In genomic region chr14:51289169-51289568, GRCh38 we compare ENCODE assay signal across 21 cellular contexts. TPM values are rescaled to one million over a fixed set of nuclear protein-coding genes. Genes with fewer than 3 reads are reported as not detected.
DNase-seq lines count a peak whose midpoint lies in the region; ATAC-seq and TF ChIP-seq lines count a peak whose summit lies in the region.
"Had no signal": no experiment of that assay in that cellular context is flagged by ENCODE, and none has a peak within 500 bp of the region (broad histone marks: within the 10 kb centered on the region; RNA-seq: fewer than 3 reads in every experiment).

No MANE protein-coding gene starts in this region.

- no peaks in the 10 kb centered on the region for H3K36me3 Mint-ChIP-seq in activated T-cell treated with anti-CD3 and anti-CD28 coated beads, Interleukin-2, amount 50 U/mL, for 72 hours (ENCODE audit: insufficient read depth in 2 of 2)
- no peaks in the 10 kb centered on the region for H3K36me3 Mint-ChIP-seq in activated T-cell treated with anti-CD3 and anti-CD28 coated beads, Interleukin-2, amount 50 U/mL, for 24 hours (ENCODE audit: low read depth)
- no peaks in the 10 kb centered on the region for H3K36me3 Mint-ChIP-seq in activated T-helper 17 cell treated with anti-CD3 and anti-CD28 coated beads, Interleukin-2, amount 50 U/mL, for 72 hours (ENCODE audit: low read depth)
- H3K36me3 Mint-ChIP-seq in activated CD8-positive, alpha-beta T cell treated with anti-CD3 and anti-CD28 coated beads, Interleukin-2, amount 10 ng/mL, durations not matched to agents 7 days and 5 days (ENCODE audit: low read depth): no peaks in the 10 kb centered on the region
- H3K36me3 Mint-ChIP-seq: CD8-positive, alpha-beta T cell had no signal

- no peaks in the 10 kb centered on the region for H3K9me2 ChIP-seq in SK-N-SH

- no peaks in the 10 kb centered on the region for H3K9me3 Mint-ChIP-seq in activated T-cell treated with anti-CD3 and anti-CD28 coated beads, Interleukin-2, amount 50 U/mL, for 72 hours
- no peaks in the 10 kb centered on the region for H3K9me3 Mint-ChIP-seq in activated T-cell treated with anti-CD3 and anti-CD28 coated beads, Interleukin-2, amount 50 U/mL, for 24 hours
- H3K9me3 Mint-ChIP-seq in activated T-helper 17 cell treated with anti-CD3 and anti-CD28 coated beads, Interleukin-2, amount 50 U/mL, for 72 hours: no peaks in the 10 kb centered on the region
- H3K9me3 Mint-ChIP-seq in activated CD8-positive, alpha-beta T cell treated with anti-CD3 and anti-CD28 coated beads, Interleukin-2, amount 10 ng/mL, durations not matched to agents 7 days and 5 days (ENCODE audit: insufficient read depth): no peaks in the 10 kb centered on the region
- H3K9me3 Mint-ChIP-seq: CD4-positive, CD25-positive, alpha-beta regulatory T cell; CD8-positive, alpha-beta T cell; HFFc6 had no signal

- peaks cover 6% of the 10 kb centered on the region for H3F3A ChIP-seq in SK-N-SH (replicated peaks; ENCODE audit: insufficient read depth)

- no peak overlapping the region for H2BK5ac ChIP-seq in trophoblast cell (ENCODE audit: low read depth, low read length, poor library complexity)

- DNase-seq in SK-N-SH (no peak), trophoblast cell (peak; percentile 33 to 91), putamen (ENCODE audit: low spot score) (no peak)
- no peak for DNase-seq in activated T-cell treated with anti-CD3 and anti-CD28 coated beads, Interleukin-2, amount 50 U/mL, for 72 hours
- no peak for DNase-seq in activated T-cell treated with anti-CD3 and anti-CD28 coated beads, Interleukin-2, amount 50 U/mL, for 24 hours
- DNase-seq in activated CD8-positive, alpha-beta T cell treated with anti-CD3 and anti-CD28 coated beads, Interleukin-2, amount 10 ng/mL, durations not matched to agents 7 days and 5 days: no peak
- DNase-seq: Caco-2; CD4-positive, CD25-positive, alpha-beta regulatory T cell; CD8-positive, alpha-beta T cell; DMS153; DND-41; GF-D8; GOT3; HFFc6 had no signal

- H3K79me2 ChIP-seq in SK-N-SH (ENCODE audit: insufficient read depth): no peaks in the 10 kb centered on the region
- H3K79me2 ChIP-seq in trophoblast cell (ENCODE audit: control insufficient read depth, insufficient read depth, low read length, poor library complexity): peaks cover 2% of the 10 kb centered on the region

- H3K36me3 ChIP-seq in SK-N-SH (replicated peaks in 1 of 2; ENCODE audit: control insufficient read depth in 1 of 2, insufficient read depth in 2 of 2, low read length in 1 of 2): peaks cover 0 to 2% of the 10 kb centered on the region in 2 experiments
- no peaks in the 10 kb centered on the region for H3K36me3 ChIP-seq in trophoblast cell (ENCODE audit: control insufficient read depth in 1 of 2, insufficient read depth in 2 of 2, low read length in 2 of 2)
- H3K36me3 ChIP-seq: BLaER1 had no signal

- H3K18ac ChIP-seq in trophoblast cell (ENCODE audit: low read length): no peak overlapping the region

- H3K27ac ChIP-seq in SK-N-SH (ENCODE audit: low read depth in 2 of 2, low read length in 1 of 2): no peak overlapping the region
- H3K27ac ChIP-seq in trophoblast cell (ENCODE audit: low read depth, low read length): no peak overlapping the region
- H3K27ac ChIP-seq: 22Rv1, BLaER1, C4-2B had no signal

- H3K4ac ChIP-seq in trophoblast cell (ENCODE audit: low read depth, low read length): no peak overlapping the region

- no peak overlapping the region for H4K8ac ChIP-seq in trophoblast cell (ENCODE audit: low read depth, low read length)

- TF ChIP-seq CTCF in SK-N-SH (IDR thresholded peaks at IDR 0.05): no peak

- no peak overlapping the region for H4K91ac ChIP-seq in trophoblast cell (ENCODE audit: low read depth, low read length)

- peaks cover 34% of the 10 kb centered on the region for H3K79me1 ChIP-seq in trophoblast cell (ENCODE audit: low read length)

- H3K27me3 ChIP-seq in SK-N-SH (ENCODE audit: insufficient read depth) (no peaks in the 10 kb centered on the region), trophoblast cell (ENCODE audit: insufficient read depth, low read length) (no peaks in the 10 kb centered on the region)
- H3K27me3 ChIP-seq: BLaER1 had no signal

- no peak overlapping the region for H3K23ac ChIP-seq in trophoblast cell (ENCODE audit: low read length)

- H2BK12ac ChIP-seq in trophoblast cell (ENCODE audit: low read length): no peak overlapping the region

- H3K9me3 ChIP-seq in SK-N-SH (no peaks in the 10 kb centered on the region), trophoblast cell (ENCODE audit: insufficient read depth, low read depth, low read length) (peaks cover 2% of the 10 kb centered on the region)
- H3K9me3 ChIP-seq: BLaER1, Caco-2, HAP-1 had no signal

- no peak overlapping the region for H4K12ac ChIP-seq in trophoblast cell (ENCODE audit: low read depth, low read length)

- H3K4me3 ChIP-seq in SK-N-SH (ENCODE audit: low read depth in 2 of 2, low read length in 1 of 2): no peak overlapping the region
- H3K4me3 ChIP-seq in trophoblast cell (ENCODE audit: low read depth, low read length): no peak overlapping the region
- H3K4me3 ChIP-seq: BLaER1, HAP-1 had no signal

- TF ChIP-seq EP300 in SK-N-SH (IDR thresholded peaks at IDR 0.05; ENCODE audit: borderline replicate concordance in 1 of 2, low read depth in 1 of 2, low read length in 1 of 2): no peak

- H3K9ac ChIP-seq in SK-N-SH (no peak overlapping the region), trophoblast cell (ENCODE audit: low read length) (no peak overlapping the region)
- H3K9ac ChIP-seq: BLaER1 had no signal

- H2AFZ ChIP-seq in SK-N-SH (ENCODE audit: low read depth): no peak overlapping the region
- no peak overlapping the region for H2AFZ ChIP-seq in trophoblast cell (ENCODE audit: insufficient read depth, low read length, poor library complexity)

- TF ChIP-seq RAD21 in SK-N-SH (IDR thresholded peaks at IDR 0.05; ENCODE audit: low read length): no peak

- H2BK120ac ChIP-seq in trophoblast cell (ENCODE audit: insufficient read depth, low read length, poor library complexity): no peak overlapping the region

- CTCF ChIA-PET in SK-N-SH (lab: Yijun Ruan, JAX): interaction anchor here (1.0 to 13.8 kb wide), 3 partner anchors 363 to 489 kb away, joined by 3 to 460 read pairs (median 4); partner anchors contain the start of gene FRMD6
- CTCF ChIA-PET in activated CD8-positive, alpha-beta T cell treated with anti-CD3 and anti-CD28 coated beads, Interleukin-2, amount 10 ng/mL, durations not matched to agents 7 days and 5 days (lab: Charles Lee): no interaction called here

- H3K4me1 Mint-ChIP-seq in activated T-cell treated with anti-CD3 and anti-CD28 coated beads, Interleukin-2, amount 50 U/mL, for 72 hours (ENCODE audit: low read depth): peaks cover 6% of the 10 kb centered on the region
- H3K4me1 Mint-ChIP-seq in activated T-cell treated with anti-CD3 and anti-CD28 coated beads, Interleukin-2, amount 50 U/mL, for 24 hours (ENCODE audit: low read depth): peaks cover 3% of the 10 kb centered on the region
- H3K4me1 Mint-ChIP-seq in activated T-helper 17 cell treated with anti-CD3 and anti-CD28 coated beads, Interleukin-2, amount 50 U/mL, for 72 hours: no peaks in the 10 kb centered on the region
- H3K4me1 Mint-ChIP-seq in activated CD8-positive, alpha-beta T cell treated with anti-CD3 and anti-CD28 coated beads, Interleukin-2, amount 10 ng/mL, durations not matched to agents 7 days and 5 days (ENCODE audit: low read depth): peaks cover 1% of the 10 kb centered on the region
- H3K4me1 Mint-ChIP-seq: CD4-positive, CD25-positive, alpha-beta regulatory T cell had no signal

- H3K4me1 ChIP-seq in SK-N-SH (ENCODE audit: control insufficient read depth in 1 of 2, insufficient read depth in 2 of 2, low read depth in 1 of 2, low read length in 1 of 2): peaks cover 6 to 12% of the 10 kb centered on the region in 2 experiments; a peak in 2 of 4 replicates
- H3K4me1 ChIP-seq in trophoblast cell (ENCODE audit: control insufficient read depth in 1 of 2, insufficient read depth in 2 of 2, low read length in 2 of 2): peaks cover 2 to 12% of the 10 kb centered on the region in 2 experiments
- H3K4me1 ChIP-seq: BLaER1, Caco-2, HAP-1 had no signal

- H3K27me3 Mint-ChIP-seq in activated T-cell treated with anti-CD3 and anti-CD28 coated beads, Interleukin-2, amount 50 U/mL, for 72 hours (ENCODE audit: low read depth): no peaks in the 10 kb centered on the region
- no peaks in the 10 kb centered on the region for H3K27me3 Mint-ChIP-seq in activated T-cell treated with anti-CD3 and anti-CD28 coated beads, Interleukin-2, amount 50 U/mL, for 24 hours
- no peaks in the 10 kb centered on the region for H3K27me3 Mint-ChIP-seq in activated T-helper 17 cell treated with anti-CD3 and anti-CD28 coated beads, Interleukin-2, amount 50 U/mL, for 72 hours
- H3K27me3 Mint-ChIP-seq in activated CD8-positive, alpha-beta T cell treated with anti-CD3 and anti-CD28 coated beads, Interleukin-2, amount 10 ng/mL, durations not matched to agents 7 days and 5 days (ENCODE audit: low read depth): no peaks in the 10 kb centered on the region
- H3K27me3 Mint-ChIP-seq: B cell; CD4-positive, CD25-positive, alpha-beta regulatory T cell had no signal

- no peak for ATAC-seq in SK-N-SH treated with all-trans-retinoic acid at 6 μM for 48 hours
- ATAC-seq in activated T-cell treated with anti-CD3 and anti-CD28 coated beads, Interleukin-2, amount 50 U/mL, for 72 hours (replicated peaks in 1 of 2): peak; percentile 55 to 71
- peak; percentile 74 for ATAC-seq in activated T-helper 17 cell treated with anti-CD3 and anti-CD28 coated beads, Interleukin-2, amount 50 U/mL, for 72 hours (replicated peaks)
- ATAC-seq in activated CD8-positive, alpha-beta T cell treated with anti-CD3 and anti-CD28 coated beads, Interleukin-2, amount 10 ng/mL, durations not matched to agents 7 days and 5 days: no peak
- ATAC-seq: CD8-positive, alpha-beta T cell had no signal

- POLR2A ChIA-PET in SK-N-SH (lab: Yijun Ruan, JAX): no interaction called here
- POLR2A ChIA-PET in activated CD8-positive, alpha-beta T cell treated with anti-CD3 and anti-CD28 coated beads, Interleukin-2, amount 10 ng/mL, durations not matched to agents 7 days and 5 days (lab: Charles Lee): no interaction called here

- no peak overlapping the region for H3K4me3 Mint-ChIP-seq in activated T-cell treated with anti-CD3 and anti-CD28 coated beads, Interleukin-2, amount 50 U/mL, for 72 hours
- H3K4me3 Mint-ChIP-seq in activated T-cell treated with anti-CD3 and anti-CD28 coated beads, Interleukin-2, amount 50 U/mL, for 24 hours: no peak overlapping the region
- no peak overlapping the region for H3K4me3 Mint-ChIP-seq in activated T-helper 17 cell treated with anti-CD3 and anti-CD28 coated beads, Interleukin-2, amount 50 U/mL, for 72 hours
- no peak overlapping the region for H3K4me3 Mint-ChIP-seq in activated CD8-positive, alpha-beta T cell treated with anti-CD3 and anti-CD28 coated beads, Interleukin-2, amount 10 ng/mL, durations not matched to agents 7 days and 5 days
- H3K4me3 Mint-ChIP-seq: B cell; CD4-positive, CD25-positive, alpha-beta regulatory T cell; CD8-positive, alpha-beta T cell; HFFc6 had no signal

- no peak overlapping the region for H3K14ac ChIP-seq in trophoblast cell (ENCODE audit: low read length)

- no peak overlapping the region for H3K27ac Mint-ChIP-seq in activated T-cell treated with anti-CD3 and anti-CD28 coated beads, Interleukin-2, amount 50 U/mL, for 72 hours
- H3K27ac Mint-ChIP-seq in activated T-cell treated with anti-CD3 and anti-CD28 coated beads, Interleukin-2, amount 50 U/mL, for 24 hours: no peak overlapping the region
- H3K27ac Mint-ChIP-seq in activated T-helper 17 cell treated with anti-CD3 and anti-CD28 coated beads, Interleukin-2, amount 50 U/mL, for 72 hours: peak overlapping the region; percentile 35
- no peak overlapping the region for H3K27ac Mint-ChIP-seq in activated CD8-positive, alpha-beta T cell treated with anti-CD3 and anti-CD28 coated beads, Interleukin-2, amount 10 ng/mL, durations not matched to agents 7 days and 5 days
- H3K27ac Mint-ChIP-seq: B cell; CD4-positive, CD25-positive, alpha-beta regulatory T cell; CD8-positive, alpha-beta T cell; HFFc6 had no signal

- H3K4me2 ChIP-seq in SK-N-SH (no peak overlapping the region), trophoblast cell (ENCODE audit: low read length) (no peak overlapping the region)
- H3K4me2 ChIP-seq: BLaER1 had no signal

- H4K20me1 ChIP-seq in SK-N-SH (ENCODE audit: insufficient read depth): no peaks in the 10 kb centered on the region
- H4K20me1 ChIP-seq: BLaER1 had no signal

- no peak overlapping the region for H2AK5ac ChIP-seq in trophoblast cell (ENCODE audit: low read length)

RNA-seq across cellular contexts. Expression of gene TMX1, which starts 49.1 kb away (rescaled TPM):
- polyA plus RNA-seq in SK-N-SH (2012; rRNA removed): 16.1 and 16.8 TPM in 2 replicates
- 23.1 and 24.6 TPM in 2 replicates for polyA plus RNA-seq in SK-N-SH (2012; cell fraction: cytosol; rRNA removed)
- 4.1 and 6.8 TPM in 2 replicates for polyA plus RNA-seq in SK-N-SH (2012; cell fraction: nucleus; rRNA removed)
- 10 to 100 TPM; 25.7 to 28.9 TPM for total RNA-seq in activated T-cell treated with anti-CD3 and anti-CD28 coated beads, Interleukin-2, amount 50 U/mL, for 72 hours
- total RNA-seq in activated T-helper 17 cell treated with anti-CD3 and anti-CD28 coated beads, Interleukin-2, amount 50 U/mL, for 72 hours: 10 to 100 TPM; 40.6 to 51.9 TPM
- polyA plus RNA-seq in trophoblast cell (2013): 26.8 and 27.2 TPM in 2 replicates
- 10 to 100 TPM; 47.3 to 47.9 TPM for total RNA-seq in activated CD8-positive, alpha-beta T cell treated with anti-CD3 and anti-CD28 coated beads, Interleukin-2, amount 10 ng/mL, durations not matched to agents 7 days and 5 days

Comparison
In these comparisons a context has a peak if more than half of its experiments do, and no peak if none do; other contexts are left out.
1. DNase-seq: peak in trophoblast cell (2 of 2); none in SK-N-SH (single experiment), activated T-cell treated with anti-CD3 and anti-CD28 coated beads, Interleukin-2, amount 50 U/mL, for 72 hours (0 of 2), activated T-cell treated with anti-CD3 and anti-CD28 coated beads, Interleukin-2, amount 50 U/mL, for 24 hours (single experiment), putamen (single experiment) and activated CD8-positive, alpha-beta T cell treated with anti-CD3 and anti-CD28 coated beads, Interleukin-2, amount 10 ng/mL, durations not matched to agents 7 days and 5 days (single experiment).
2. ATAC-seq: peak in activated T-cell treated with anti-CD3 and anti-CD28 coated beads, Interleukin-2, amount 50 U/mL, for 72 hours (2 of 2) and activated T-helper 17 cell treated with anti-CD3 and anti-CD28 coated beads, Interleukin-2, amount 50 U/mL, for 72 hours (single experiment); none in SK-N-SH treated with all-trans-retinoic acid at 6 μM for 48 hours (single experiment) and activated CD8-positive, alpha-beta T cell treated with anti-CD3 and anti-CD28 coated beads, Interleukin-2, amount 10 ng/mL, durations not matched to agents 7 days and 5 days (single experiment).